ENCODE assay signal across 36 cellular contexts in the genomic region with DNA sequence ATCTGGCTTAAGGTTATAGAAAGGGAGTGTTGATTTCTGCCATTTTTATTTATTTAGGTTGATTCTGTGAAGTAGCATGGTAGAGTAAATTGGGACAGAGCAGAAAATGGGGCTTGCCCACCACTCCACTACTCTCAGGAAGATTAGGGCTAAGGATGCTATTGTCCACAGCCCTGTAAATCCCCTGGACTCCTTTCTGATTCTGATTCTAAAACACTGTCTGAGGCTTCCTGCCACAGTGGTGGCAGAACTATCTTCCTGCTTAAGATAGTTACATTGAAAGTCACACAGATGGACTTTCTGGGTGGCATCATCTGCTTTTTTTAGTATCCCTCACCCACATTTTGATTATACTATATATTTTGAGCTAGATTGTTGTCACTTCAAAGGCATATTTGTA. TPM values are rescaled to one million over a fixed set of nuclear protein-coding genes. Genes with fewer than 3 reads are reported as not detected.
"Had no signal": no experiment of that assay in that cellular context is flagged by ENCODE, and none has a peak within 500 bp of the region (broad histone marks: within the 10 kb centered on the region; RNA-seq: fewer than 3 reads in every experiment).

No MANE protein-coding gene starts in this region.

- ATAC-seq: activated CD8-positive, alpha-beta memory T cell treated with anti-CD3 and anti-CD28 coated beads, Interleukin-2, amount 10 ng/mL, durations not matched to agents 7 days and 5 days; Panc1 had no signal

- H3K4me1 Mint-ChIP-seq: activated B cell treated with CpG ODN at 0.5 μM for 24 hours; activated CD4-positive, alpha-beta memory T cell treated with anti-CD3 and anti-CD28 coated beads, Interleukin-2, amount 10 ng/mL, durations not matched to agents 7 days and 5 days; activated CD8-positive, alpha-beta memory T cell treated with anti-CD3 and anti-CD28 coated beads, Interleukin-2, amount 10 ng/mL, durations not matched to agents 7 days and 5 days; activated naive CD8-positive, alpha-beta T cell treated with anti-CD3 and anti-CD28 coated beads for 36 hours; central memory CD8-positive, alpha-beta T cell had no signal

- H3K27me3 ChIP-seq: brain microvascular endothelial cell, cardiac muscle cell, SJSA1 had no signal

- H3K27me3 Mint-ChIP-seq: activated B cell treated with CpG ODN at 0.5 μM for 24 hours; activated CD4-positive, alpha-beta memory T cell treated with anti-CD3 and anti-CD28 coated beads, Interleukin-2, amount 10 ng/mL, durations not matched to agents 7 days and 5 days; activated CD8-positive, alpha-beta memory T cell treated with anti-CD3 and anti-CD28 coated beads, Interleukin-2, amount 10 ng/mL, durations not matched to agents 7 days and 5 days; central memory CD8-positive, alpha-beta T cell had no signal

- H3K4me1 ChIP-seq: SJSA1 had no signal

- H3K4me3 ChIP-seq: cardiac muscle cell, SJSA1 had no signal

- H3K9me3 ChIP-seq: SJSA1, SK-N-SH had no signal

- H3K36me3 ChIP-seq: brain microvascular endothelial cell, cardiac muscle cell, SJSA1 had no signal

- H3K27ac Mint-ChIP-seq: activated B cell treated with CpG ODN at 0.5 μM for 24 hours; activated CD4-positive, alpha-beta memory T cell treated with anti-CD3 and anti-CD28 coated beads, Interleukin-2, amount 10 ng/mL, durations not matched to agents 7 days and 5 days; activated CD8-positive, alpha-beta memory T cell treated with anti-CD3 and anti-CD28 coated beads, Interleukin-2, amount 10 ng/mL, durations not matched to agents 7 days and 5 days; activated naive CD8-positive, alpha-beta T cell treated with anti-CD3 and anti-CD28 coated beads for 36 hours; T-helper 1 cell treated with Interleukin-12 subunit alpha and Interleukin-12 subunit beta and Interleukin-4 antibody, amounts not matched to agents 30 μg/mL and 1 μg/mL, for 36 hours; T-helper 2 cell treated with Interferon-gamma antibody and Interleukin-4, amounts not matched to agents 5 μg/mL and 100 μg/mL, for 36 hours had no signal

- H3K4me3 Mint-ChIP-seq: activated B cell treated with CpG ODN at 0.5 μM for 24 hours; activated CD4-positive, alpha-beta memory T cell treated with anti-CD3 and anti-CD28 coated beads, Interleukin-2, amount 10 ng/mL, durations not matched to agents 7 days and 5 days; activated CD8-positive, alpha-beta memory T cell treated with anti-CD3 and anti-CD28 coated beads, Interleukin-2, amount 10 ng/mL, durations not matched to agents 7 days and 5 days; activated naive CD8-positive, alpha-beta T cell treated with anti-CD3 and anti-CD28 coated beads for 36 hours; central memory CD8-positive, alpha-beta T cell; T-helper 1 cell treated with Interleukin-12 subunit alpha and Interleukin-12 subunit beta and Interleukin-4 antibody, amounts not matched to agents 30 μg/mL and 1 μg/mL, for 36 hours; T-helper 2 cell treated with Interferon-gamma antibody and Interleukin-4, amounts not matched to agents 5 μg/mL and 100 μg/mL, for 36 hours had no signal

- H3K9ac ChIP-seq: SK-N-SH had no signal

- H3K4me2 ChIP-seq: SK-N-SH had no signal

- H3K36me3 Mint-ChIP-seq: activated CD8-positive, alpha-beta memory T cell treated with anti-CD3 and anti-CD28 coated beads, Interleukin-2, amount 10 ng/mL, durations not matched to agents 7 days and 5 days; activated naive CD8-positive, alpha-beta T cell treated with anti-CD3 and anti-CD28 coated beads for 36 hours had no signal

- DNase-seq: activated B cell treated with CpG ODN at 0.5 μM for 24 hours; activated CD4-positive, alpha-beta memory T cell treated with anti-CD3 and anti-CD28 coated beads, Interleukin-2, amount 10 ng/mL, durations not matched to agents 7 days and 5 days; activated CD4-positive, alpha-beta T cell treated with anti-CD3 and anti-CD28 coated beads for 48 hours; activated CD4-positive, CD25-positive, alpha-beta regulatory T cell treated with anti-CD3 and anti-CD28 coated beads, Interleukin-2, amount 50 U/mL, for 72 hours; activated CD8-positive, alpha-beta memory T cell treated with anti-CD3 and anti-CD28 coated beads for 24 hours; activated CD8-positive, alpha-beta memory T cell treated with anti-CD3 and anti-CD28 coated beads, Interleukin-2, amount 10 ng/mL, durations not matched to agents 7 days and 5 days; activated CD8-positive, alpha-beta memory T cell treated with anti-CD3 and anti-CD28 coated beads, Interleukin-2, amount 50 U/mL, for 48 hours; activated effector memory CD4-positive, alpha-beta T cell treated with anti-CD3 and anti-CD28 coated beads, Interleukin-2, amount 50 U/mL, for 16 hours; activated naive CD4-positive, alpha-beta T cell; activated naive CD4-positive, alpha-beta T cell treated with anti-CD3 and anti-CD28 coated beads, Interleukin-2, amount 50 U/mL, for 16 hours; activated naive CD8-positive, alpha-beta T cell treated with anti-CD3 and anti-CD28 coated beads for 36 hours; activated T-cell treated with anti-CD3 and anti-CD28 coated beads, Interleukin-2, amount 50 U/mL, for 48 hours; amniotic stem cell; aorta; brain microvascular endothelial cell; NCI-H1105 treated with DMSO at 0.1 percent for 48 hours; NCI-H1436; NCI-H1694; NCI-H1930; NCI-H2081 treated with DMSO at 0.1 percent for 48 hours; NCI-H226; NCI-H446 treated with DMSO at 0.1 percent for 48 hours; NCI-H524; NCI-H69; NCI-H82; SHP77; SK-N-SH had no signal

- H3K27ac ChIP-seq: brain microvascular endothelial cell, cardiac muscle cell, SJSA1 had no signal

- H3K9me3 Mint-ChIP-seq: activated B cell treated with CpG ODN at 0.5 μM for 24 hours; activated CD4-positive, alpha-beta memory T cell treated with anti-CD3 and anti-CD28 coated beads, Interleukin-2, amount 10 ng/mL, durations not matched to agents 7 days and 5 days; activated naive CD8-positive, alpha-beta T cell treated with anti-CD3 and anti-CD28 coated beads for 36 hours; T-helper 1 cell treated with Interleukin-12 subunit alpha and Interleukin-12 subunit beta and Interleukin-4 antibody, amounts not matched to agents 30 μg/mL and 1 μg/mL, for 36 hours; T-helper 2 cell treated with Interferon-gamma antibody and Interleukin-4, amounts not matched to agents 5 μg/mL and 100 μg/mL, for 36 hours had no signal

RNA-seq across cellular contexts. Expression of gene SPAM1, which starts 50.0 kb away (rescaled TPM):
- total RNA-seq: activated B cell treated with CpG ODN at 0.5 μM for 24 hours; activated CD4-positive, alpha-beta memory T cell treated with anti-CD3 and anti-CD28 coated beads, Interleukin-2, amount 10 ng/mL, durations not matched to agents 7 days and 5 days; activated CD8-positive, alpha-beta memory T cell treated with anti-CD3 and anti-CD28 coated beads, Interleukin-2, amount 10 ng/mL, durations not matched to agents 7 days and 5 days; activated naive CD8-positive, alpha-beta T cell treated with anti-CD3 and anti-CD28 coated beads for 36 hours; aorta; cardiac muscle cell; chondrocyte; M059J; RPMI7951; SJSA1 had no signal
- polyA plus RNA-seq: aorta, cardiac muscle cell, SK-N-SH had no signal

RNA-seq across cellular contexts. Expression of gene TMEM229A, which starts 57.8 kb away (rescaled TPM):
- total RNA-seq: activated B cell treated with CpG ODN at 0.5 μM for 24 hours; activated CD4-positive, alpha-beta memory T cell treated with anti-CD3 and anti-CD28 coated beads, Interleukin-2, amount 10 ng/mL, durations not matched to agents 7 days and 5 days; activated CD8-positive, alpha-beta memory T cell treated with anti-CD3 and anti-CD28 coated beads, Interleukin-2, amount 10 ng/mL, durations not matched to agents 7 days and 5 days; activated naive CD8-positive, alpha-beta T cell treated with anti-CD3 and anti-CD28 coated beads for 36 hours; aorta; chondrocyte; M059J; RPMI7951; SJSA1 had no signal
